Comparison of ENCODE assay signal across 8 cellular contexts in genomic region chr17:50269477-50270429, GRCh38. TPM values are rescaled to one million over a fixed set of nuclear protein-coding genes. Genes with fewer than 3 reads are reported as not detected.
DNase-seq lines count a peak whose midpoint lies in the region; ATAC-seq and TF ChIP-seq lines count a peak whose summit lies in the region.

No MANE protein-coding gene starts in this region.

- H3K9ac ChIP-seq in Karpas-422 (ENCODE audit: low read length) (no peak overlapping the region), SU-DHL-6 (ENCODE audit: low read length) (no peak overlapping the region)

- no peak overlapping the region for H3K4me2 ChIP-seq in Karpas-422 (ENCODE audit: low read depth, low read length, poor library complexity, severe bottlenecking)
- no peak overlapping the region for H3K4me2 ChIP-seq in SU-DHL-6 (ENCODE audit: low read depth, low read length, poor library complexity, severe bottlenecking)
- H3K4me2 ChIP-seq in hepatocyte = peak overlapping the region; percentile 64

- H3K9me2 ChIP-seq in Karpas-422 (replicated peaks; ENCODE audit: insufficient read depth, low read length) = no peaks in the 10 kb centered on the region
- no peaks in the 10 kb centered on the region for H3K9me2 ChIP-seq in SU-DHL-6 (replicated peaks; ENCODE audit: insufficient read depth, low read length)
- no peaks in the 10 kb centered on the region for H3K9me2 ChIP-seq in hepatocyte (replicated peaks; ENCODE audit: insufficient read depth)

- H4K20me1 ChIP-seq in Karpas-422 (ENCODE audit: insufficient read depth, low read depth, low read length) (no peaks in the 10 kb centered on the region), SU-DHL-6 (ENCODE audit: low read depth, low read length) (no peaks in the 10 kb centered on the region), hepatocyte (ENCODE audit: insufficient read depth, poor library complexity, severe bottlenecking) (no peaks in the 10 kb centered on the region)

- ATAC-seq in gastrocnemius medialis (peak in 1 of 2 donors; percentile 70), GM18870 (IDR thresholded peaks at IDR 0.05; ENCODE audit: unreplicated experiment) (no peak), HG02884 (IDR thresholded peaks at IDR 0.05; ENCODE audit: unreplicated experiment) (no peak)

- H3F3A ChIP-seq in SU-DHL-6 (ENCODE audit: insufficient read depth) = no peaks in the 10 kb centered on the region

- no peaks in the 10 kb centered on the region for H3K79me2 ChIP-seq in Karpas-422 (ENCODE audit: low read length)
- H3K79me2 ChIP-seq in SU-DHL-6 (ENCODE audit: insufficient read depth, low read length) = no peaks in the 10 kb centered on the region
- peaks cover 13% of the 10 kb centered on the region for H3K79me2 ChIP-seq in hepatocyte

- H3K9me3 ChIP-seq in Karpas-422 (ENCODE audit: low read length) (no peaks in the 10 kb centered on the region), SU-DHL-6 (ENCODE audit: insufficient read depth, low read length) (no peaks in the 10 kb centered on the region), ascending aorta (no peaks in the 10 kb centered on the region), hepatocyte (ENCODE audit: low read depth) (no peaks in the 10 kb centered on the region), gastrocnemius medialis (no peaks in the 10 kb centered on the region)

- H3K27me3 ChIP-seq in Karpas-422 (ENCODE audit: low read length) (no peaks in the 10 kb centered on the region), SU-DHL-6 (ENCODE audit: low read length) (no peaks in the 10 kb centered on the region), ascending aorta (no peaks in the 10 kb centered on the region), hepatocyte (no peaks in the 10 kb centered on the region), gastrocnemius medialis (peaks cover 10 to 15% (median 11%) of the 10 kb centered on the region in 3 donors)

- H3K4me1 ChIP-seq in Karpas-422 (ENCODE audit: low read length) (no peaks in the 10 kb centered on the region), ascending aorta (peaks cover 23 to 46% of the 10 kb centered on the region in 2 donors), hepatocyte (ENCODE audit: insufficient read depth) (peaks cover 81% of the 10 kb centered on the region), gastrocnemius medialis (peaks cover 0 to 8% of the 10 kb centered on the region in 2 donors)

- H3K27ac ChIP-seq in Karpas-422 (ENCODE audit: low read length) (no peak overlapping the region), SU-DHL-6 (ENCODE audit: low read depth, low read length) (no peak overlapping the region), ascending aorta (peak overlapping the region; percentile 82), hepatocyte (peak overlapping the region; percentile 99), gastrocnemius medialis (no peak overlapping the region)

- in situ Hi-C loops in gastrocnemius medialis (cut with MboI; ENCODE audit: low sequenced_read_pairs in 4 of 4) = loop anchor here in 3 of 4 donors (5.0 kb wide), 3 partner anchors 47 to 67 kb away; partner anchors contain the start of gene COL1A1 (in 1 of the 3)

- peak; percentile 72 for DNase-seq in GM12865 (ENCODE audit: low read depth)
- peak; percentile 85 for DNase-seq in Karpas-422
- peak in 1 of 2 donors; percentile 88 for DNase-seq in ascending aorta (ENCODE audit: low spot score in 2 of 2)
- peak; percentile 86 for DNase-seq in hepatocyte (ENCODE audit: low spot score)
- peak; percentile 15 to 49 for DNase-seq in gastrocnemius medialis

- TF ChIP-seq CTCF in GM12865 (IDR thresholded peaks at IDR 0.05; ENCODE audit: insufficient read depth, low read depth, low read length, missing control alignments) (peak; percentile 84), SU-DHL-6 (IDR thresholded peaks at IDR 0.05; ENCODE audit: insufficient read depth, low read length, poor library complexity, severe bottlenecking) (peak; percentile 80), ascending aorta (IDR thresholded peaks at IDR 0.05) (peak; percentile 76 to 84 (median 84)), hepatocyte (IDR thresholded peaks at IDR 0.05; ENCODE audit: poor library complexity) (peak; percentile 80), gastrocnemius medialis (IDR thresholded peaks at IDR 0.05 in 4 of 5, conservative IDR thresholded peaks at IDR 0.05 in 1 of 5) (peak; percentile 17 to 65 (median 60))

- no peaks in the 10 kb centered on the region for H3K36me3 ChIP-seq in Karpas-422 (ENCODE audit: insufficient read depth, low read length)
- no peaks in the 10 kb centered on the region for H3K36me3 ChIP-seq in SU-DHL-6 (ENCODE audit: low read length)
- H3K36me3 ChIP-seq in ascending aorta = no peaks in the 10 kb centered on the region
- H3K36me3 ChIP-seq in hepatocyte (replicated peaks; ENCODE audit: insufficient read depth, low read depth) = no peaks in the 10 kb centered on the region
- H3K36me3 ChIP-seq in gastrocnemius medialis = no peaks in the 10 kb centered on the region

- intact Hi-C loops in ascending aorta (cut with DNase I) (no loop called here), gastrocnemius medialis (cut with DNase I; ENCODE audit: low total_unique reads) (loop anchor here (10.0 kb wide), 1 partner anchor 245 kb away; no protein-coding TSS in a partner anchor)

- H2AFZ ChIP-seq in Karpas-422 (ENCODE audit: low read length) = no peak overlapping the region
- no peak overlapping the region for H2AFZ ChIP-seq in SU-DHL-6 (ENCODE audit: low read depth, low read length, severe bottlenecking)
- H2AFZ ChIP-seq in hepatocyte = no peak overlapping the region

- TF ChIP-seq POLR2A in gastrocnemius medialis (IDR thresholded peaks at IDR 0.05) = no peak

- 74% methylated on average over 14 of the region's 16 CpGs for WGBS in hepatocyte (ENCODE audit: low lambda C conversion rate, missing lambda C conversion rate)

- H3K4me3 ChIP-seq in GM12865 (ENCODE audit: low read depth, low read length) (no peak overlapping the region), Karpas-422 (ENCODE audit: low read length) (no peak overlapping the region), SU-DHL-6 (ENCODE audit: insufficient read depth, low read length, poor library complexity, severe bottlenecking) (no peak overlapping the region), ascending aorta (no peak overlapping the region), hepatocyte (no peak overlapping the region), gastrocnemius medialis (no peak overlapping the region)

RNA-seq across cellular contexts. Expression of gene TMEM92, which starts 4.5 kb away (rescaled TPM):
- total RNA-seq in Karpas-422 (2014; rRNA removed; shearing (Covaris generic); ENCODE audit: low replicate concordance) = not detected in 2 replicates
- not detected for total RNA-seq in ascending aorta
- total RNA-seq in hepatocyte = 6.9 and 11.3 TPM in 2 replicates
- polyA plus RNA-seq in hepatocyte = 21.7 and 24.0 TPM in 2 replicates
- not detected for total RNA-seq in gastrocnemius medialis

Comparison
In these comparisons a context has a peak if more than half of its experiments do, and no peak if none do; other contexts are left out.
1. H3K27ac ChIP-seq: peak in ascending aorta (2 of 2) and hepatocyte (single experiment); none in Karpas-422 (single experiment), SU-DHL-6 (single experiment) and gastrocnemius medialis (0 of 4).
2. Peak in every context shown above with its lines, with median percentiles within 50 percentile points of each other: CTCF ChIP-seq.